Comparison of ENCODE assay signal across 1 cellular context in the genomic region with DNA sequence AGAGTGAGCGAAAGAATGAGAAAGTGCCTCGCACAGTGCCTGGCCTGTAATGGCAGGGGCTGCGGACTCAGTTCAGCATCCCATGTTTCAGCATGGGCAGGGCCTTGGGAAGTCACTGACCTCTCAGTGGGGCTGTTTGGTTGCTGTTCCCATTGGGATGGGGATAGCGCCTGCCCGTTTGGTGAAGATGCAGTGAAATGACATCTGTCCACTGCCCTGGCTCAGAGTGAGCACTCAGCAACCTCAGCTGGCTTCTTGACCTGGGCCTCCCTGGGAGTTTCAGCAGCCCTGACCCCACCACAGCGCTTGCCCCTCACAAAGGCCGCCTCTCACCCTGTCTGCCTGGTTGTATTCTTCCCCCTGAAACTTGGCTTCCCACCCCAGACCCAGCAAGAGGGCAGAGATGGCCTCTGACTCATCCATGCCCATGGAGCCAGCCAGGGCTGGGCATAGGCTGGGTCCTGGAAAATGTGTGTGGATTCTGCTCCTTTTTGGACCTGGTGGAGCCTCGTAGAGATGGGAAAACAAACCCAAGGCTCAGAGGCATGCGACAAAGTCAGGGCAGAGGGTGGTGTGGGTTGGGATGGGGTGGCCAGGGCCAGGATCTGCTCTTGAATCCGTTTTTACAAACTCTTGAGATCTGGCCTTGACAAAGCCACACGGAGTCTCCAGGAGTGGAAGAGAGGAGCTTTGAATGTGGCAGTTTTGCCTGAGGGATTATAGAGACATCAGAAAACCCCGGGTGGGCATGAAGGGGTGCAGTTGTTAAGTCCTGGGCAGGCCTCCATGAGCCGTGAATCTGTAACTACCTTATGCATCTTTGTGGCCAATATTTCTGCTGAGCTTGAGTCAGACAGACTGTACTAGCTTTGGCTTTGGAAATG.
TF ChIP-seq lines count a peak whose summit lies in the region.

No MANE protein-coding gene starts in this region.

TF ChIP-seq in HepG2, 621 proteins besides CTCF, POLR2A, EP300 and RAD21:
- TF ChIP-seq HNRNPL (IDR thresholded peaks at IDR 0.05; ENCODE audit: low read depth, low read length) (0 out of 2 replicates have a peak, but pooled peaks have one; percentile 39), TBL1XR1 (IDR thresholded peaks at IDR 0.05; ENCODE audit: borderline replicate concordance, low read length, partially characterized antibody) (no peak)
- TF ChIP-seq, protein P1, sequence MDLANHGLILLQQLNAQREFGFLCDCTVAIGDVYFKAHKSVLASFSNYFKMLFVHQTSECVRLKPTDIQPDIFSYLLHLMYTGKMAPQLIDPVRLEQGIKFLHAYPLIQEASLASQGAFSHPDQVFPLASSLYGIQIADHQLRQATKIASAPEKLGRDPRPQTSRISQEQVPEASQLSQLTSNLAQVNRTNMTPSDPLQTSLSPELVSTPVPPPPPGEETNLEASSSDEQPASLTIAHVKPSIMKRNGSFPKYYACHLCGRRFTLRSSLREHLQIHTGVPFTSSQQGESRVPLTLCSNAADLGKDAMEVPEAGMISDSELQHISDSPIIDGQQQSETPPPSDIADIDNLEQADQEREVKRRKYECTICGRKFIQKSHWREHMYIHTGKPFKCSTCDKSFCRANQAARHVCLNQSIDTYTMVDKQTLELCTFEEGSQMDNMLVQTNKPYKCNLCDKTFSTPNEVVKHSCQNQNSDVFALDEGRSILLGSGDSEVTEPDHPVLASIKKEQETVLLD (CRISPR knock-in tag; IDR thresholded peaks at IDR 0.05; ENCODE audit: low read depth), result no peak
- TF ChIP-seq, protein P2, sequence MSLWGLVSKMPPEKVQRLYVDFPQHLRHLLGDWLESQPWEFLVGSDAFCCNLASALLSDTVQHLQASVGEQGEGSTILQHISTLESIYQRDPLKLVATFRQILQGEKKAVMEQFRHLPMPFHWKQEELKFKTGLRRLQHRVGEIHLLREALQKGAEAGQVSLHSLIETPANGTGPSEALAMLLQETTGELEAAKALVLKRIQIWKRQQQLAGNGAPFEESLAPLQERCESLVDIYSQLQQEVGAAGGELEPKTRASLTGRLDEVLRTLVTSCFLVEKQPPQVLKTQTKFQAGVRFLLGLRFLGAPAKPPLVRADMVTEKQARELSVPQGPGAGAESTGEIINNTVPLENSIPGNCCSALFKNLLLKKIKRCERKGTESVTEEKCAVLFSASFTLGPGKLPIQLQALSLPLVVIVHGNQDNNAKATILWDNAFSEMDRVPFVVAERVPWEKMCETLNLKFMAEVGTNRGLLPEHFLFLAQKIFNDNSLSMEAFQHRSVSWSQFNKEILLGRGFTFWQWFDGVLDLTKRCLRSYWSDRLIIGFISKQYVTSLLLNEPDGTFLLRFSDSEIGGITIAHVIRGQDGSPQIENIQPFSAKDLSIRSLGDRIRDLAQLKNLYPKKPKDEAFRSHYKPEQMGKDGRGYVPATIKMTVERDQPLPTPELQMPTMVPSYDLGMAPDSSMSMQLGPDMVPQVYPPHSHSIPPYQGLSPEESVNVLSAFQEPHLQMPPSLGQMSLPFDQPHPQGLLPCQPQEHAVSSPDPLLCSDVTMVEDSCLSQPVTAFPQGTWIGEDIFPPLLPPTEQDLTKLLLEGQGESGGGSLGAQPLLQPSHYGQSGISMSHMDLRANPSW (CRISPR knock-in tag; IDR thresholded peaks at IDR 0.05; ENCODE audit: borderline replicate concordance), result no peak
TF ChIP-seq in HepG2: peak in this region for 1.
